ENCODE assay signal across 1 cellular context in genomic region chr22:30305906-30306628, GRCh38.
A peak's percentile ranks its signal among the peaks of the same experiment; 100 is the strongest.
TF ChIP-seq lines count a peak whose summit lies in the region.

No MANE protein-coding gene starts in this region.

TF ChIP-seq in K562, 482 proteins besides CTCF, POLR2A, EP300 and RAD21 (continued from another document and continues in another):
- no peak for TF ChIP-seq CHD7 (IDR thresholded peaks at IDR 0.05; ENCODE audit: low read depth, low read length)
- TF ChIP-seq GTF2B (IDR thresholded peaks at IDR 0.05; ENCODE audit: extremely low read depth, insufficient read length): no peak
- no peak for TF ChIP-seq MYNN (IDR thresholded peaks at IDR 0.05)
- no peak for TF ChIP-seq MYNN (CRISPR knock-in tag; IDR thresholded peaks at IDR 0.05)
- no peak for TF ChIP-seq CLOCK (CRISPR knock-in tag; IDR thresholded peaks at IDR 0.05; ENCODE audit: borderline replicate concordance)
- TF ChIP-seq ZNF282 (CRISPR knock-in tag; IDR thresholded peaks at IDR 0.05): no peak
- TF ChIP-seq SNRNP70 (optimal IDR thresholded peaks at IDR 0.05; ENCODE audit: low read depth, low read length): no peak
- no peak for TF ChIP-seq MCM3 (IDR thresholded peaks at IDR 0.05)
- no peak for TF ChIP-seq DACH1 (IDR thresholded peaks at IDR 0.05; ENCODE audit: partially characterized antibody)
- no peak for TF ChIP-seq KDM4B (IDR thresholded peaks at IDR 0.05; ENCODE audit: borderline replicate concordance in 2 of 2, low read depth in 1 of 2)
- no peak for TF ChIP-seq ZNF165 (CRISPR knock-in tag; IDR thresholded peaks at IDR 0.05; ENCODE audit: borderline replicate concordance)
- TF ChIP-seq RBBP5 (IDR thresholded peaks at IDR 0.05; ENCODE audit: borderline replicate concordance, insufficient read depth, low read length, poor library complexity, severe bottlenecking): no peak
- no peak for TF ChIP-seq NFYB (IDR thresholded peaks at IDR 0.05; ENCODE audit: extremely low read depth, insufficient read length)
- TF ChIP-seq DIDO1 (tag; IDR thresholded peaks at IDR 0.05; ENCODE audit: low read depth): no peak
- no peak for TF ChIP-seq NCOA2 (IDR thresholded peaks at IDR 0.05; ENCODE audit: partially characterized antibody in 2 of 2)
- TF ChIP-seq ATF7 (IDR thresholded peaks at IDR 0.05): no peak
- no peak for TF ChIP-seq NRF1 (conservative IDR thresholded peaks at IDR 0.05 in 1 of 2, IDR thresholded peaks at IDR 0.05 in 1 of 2)
- TF ChIP-seq STAT6 (CRISPR knock-in tag; IDR thresholded peaks at IDR 0.05): no peak
- no peak for TF ChIP-seq CREB3 (tag; conservative IDR thresholded peaks at IDR 0.05; ENCODE audit: low read depth)
- no peak for TF ChIP-seq ZNF507 (tag; conservative IDR thresholded peaks at IDR 0.05)
- TF ChIP-seq ZSCAN29 (IDR thresholded peaks at IDR 0.05): no peak
- no peak for TF ChIP-seq TFAP4 (CRISPR knock-in tag; IDR thresholded peaks at IDR 0.05; ENCODE audit: borderline replicate concordance)
- no peak for TF ChIP-seq BRF1 (IDR thresholded peaks at IDR 0.05; ENCODE audit: borderline replicate concordance, extremely low read depth, insufficient read length)
- no peak for TF ChIP-seq BRD9 (IDR thresholded peaks at IDR 0.05; ENCODE audit: low read depth, partially characterized antibody)
- TF ChIP-seq ZEB2 (IDR thresholded peaks at IDR 0.05): no peak
- no peak for TF ChIP-seq MBD2 (IDR thresholded peaks at IDR 0.05; ENCODE audit: borderline replicate concordance, low read depth)
- no peak for TF ChIP-seq RBM22 (IDR thresholded peaks at IDR 0.05; ENCODE audit: low read depth, low read length, poor library complexity, severe bottlenecking)
- TF ChIP-seq ATF3 (IDR thresholded peaks at IDR 0.05): 0 out of 2 replicates have a peak, but pooled peaks have one; percentile 31
- TF ChIP-seq ATF3 (CRISPR knock-in tag; conservative IDR thresholded peaks at IDR 0.05): no peak
- no peak for TF ChIP-seq ZNF511 (CRISPR knock-in tag; IDR thresholded peaks at IDR 0.05)
- peak; percentile 52; the same call in 1 of the 2 replicates for TF ChIP-seq TEAD4 (IDR thresholded peaks at IDR 0.05; ENCODE audit: low read length)
- no peak for TF ChIP-seq TEAD4 (CRISPR knock-in tag; IDR thresholded peaks at IDR 0.05; ENCODE audit: borderline replicate concordance)
- no peak for TF ChIP-seq NFRKB (IDR thresholded peaks at IDR 0.05; ENCODE audit: low read depth)
- no peak for TF ChIP-seq ZNF146 (CRISPR knock-in tag; IDR thresholded peaks at IDR 0.05; ENCODE audit: unreplicated experiment)
- no peak for TF ChIP-seq ZBTB12 (CRISPR knock-in tag; IDR thresholded peaks at IDR 0.05)
- no peak for TF ChIP-seq ZNF79 (CRISPR knock-in tag; IDR thresholded peaks at IDR 0.05; ENCODE audit: low read depth)
- no peak for TF ChIP-seq E2F3 (CRISPR knock-in tag; IDR thresholded peaks at IDR 0.05)
- TF ChIP-seq ETV6 (IDR thresholded peaks at IDR 0.05; ENCODE audit: borderline replicate concordance in 1 of 2, low read depth in 2 of 2, low read length in 1 of 2): 0 out of 4 replicates have a peak, but pooled peaks of 1 of the 2 experiments have one; percentile 32
- no peak for TF ChIP-seq ETV6 (CRISPR knock-in tag; IDR thresholded peaks at IDR 0.05; ENCODE audit: borderline replicate concordance)
- no peak for TF ChIP-seq MTA3 (IDR thresholded peaks at IDR 0.05; ENCODE audit: borderline replicate concordance)
- TF ChIP-seq SMARCA4 (IDR thresholded peaks at IDR 0.05): 0 out of 2 replicates have a peak, but pooled peaks have one; percentile 21
- TF ChIP-seq MIER1 (IDR thresholded peaks at IDR 0.05; ENCODE audit: low read depth): peak; percentile 93
